9 cellular contexts compared by ENCODE assay signal in genomic region chr10:62779487-62780248, GRCh38. TPM values are rescaled to one million over a fixed set of nuclear protein-coding genes. Genes with fewer than 3 reads are reported as not detected.
A peak's percentile ranks its signal among the peaks of the same experiment; 100 is the strongest.
DNase-seq lines count a peak whose midpoint lies in the region; ATAC-seq, FAIRE-seq and TF ChIP-seq lines count a peak whose summit lies in the region.
"Had no signal": no experiment of that assay in that cellular context is flagged by ENCODE, and none has a peak within 500 bp of the region (broad histone marks: within the 10 kb centered on the region; RNA-seq: fewer than 3 reads in every experiment).

No MANE protein-coding gene starts in this region.

- peaks cover 7% of the 10 kb centered on the region for H3K9me3 Mint-ChIP-seq in T-helper 2 cell treated with Interferon-gamma antibody and Interleukin-4, amounts not matched to agents 5 μg/mL and 100 μg/mL, for 36 hours

- H3K36me3 Mint-ChIP-seq in T-helper 2 cell treated with Interferon-gamma antibody and Interleukin-4, amounts not matched to agents 5 μg/mL and 100 μg/mL, for 36 hours (ENCODE audit: low read depth), result no peaks in the 10 kb centered on the region

- H3K27me3 ChIP-seq in bronchial epithelial cell (ENCODE audit: control insufficient read depth, insufficient read depth, low read length), result no peaks in the 10 kb centered on the region

- no peak for FAIRE-seq in bronchial epithelial cell (lab: Jason Lieb, UNC)

- peaks cover 14% of the 10 kb centered on the region for H3K27me3 Mint-ChIP-seq in T-helper 2 cell treated with Interferon-gamma antibody and Interleukin-4, amounts not matched to agents 5 μg/mL and 100 μg/mL, for 36 hours (ENCODE audit: low read depth)

- no peak overlapping the region for H3K4me3 ChIP-seq in bronchial epithelial cell (ENCODE audit: low read depth, low read length)

- no peak overlapping the region for H3K27ac Mint-ChIP-seq in T-helper 2 cell treated with Interferon-gamma antibody and Interleukin-4, amounts not matched to agents 5 μg/mL and 100 μg/mL, for 36 hours

- H3K36me3 ChIP-seq in bronchial epithelial cell (ENCODE audit: control insufficient read depth, insufficient read depth, low read length), result no peaks in the 10 kb centered on the region
- H3K36me3 ChIP-seq: neutrophil had no signal

- H3K4me1 Mint-ChIP-seq in T-helper 2 cell treated with Interferon-gamma antibody and Interleukin-4, amounts not matched to agents 5 μg/mL and 100 μg/mL, for 36 hours (ENCODE audit: low read depth), result peaks cover 25% of the 10 kb centered on the region

- TF ChIP-seq CTCF in bronchial epithelial cell (IDR thresholded peaks at IDR 0.05; ENCODE audit: insufficient read depth, low read length, severe bottlenecking), result no peak

- H3K4me3 Mint-ChIP-seq in T-helper 2 cell treated with Interferon-gamma antibody and Interleukin-4, amounts not matched to agents 5 μg/mL and 100 μg/mL, for 36 hours, result peak overlapping the region; percentile 33

- ATAC-seq in GM18520 (IDR thresholded peaks at IDR 0.05; ENCODE audit: unreplicated experiment) (peak; percentile 88), HG02970 (IDR thresholded peaks at IDR 0.05; ENCODE audit: low FRiP score, unreplicated experiment) (peak; percentile 90), left lobe of liver (no peak)

- DNase-seq in T-helper 2 cell treated with Interferon-gamma antibody and Interleukin-4, amounts not matched to agents 5 μg/mL and 100 μg/mL, for 36 hours (ENCODE audit: low spot score), result peak; percentile 78
- peak; percentile 66 for DNase-seq in bronchial epithelial cell (ENCODE audit: low read depth)
- DNase-seq in stimulated activated CD8-positive, alpha-beta memory T cell treated with anti-CD3 and anti-CD28 coated beads, Interleukin-2, amount 100 ng/mL, for 1 hour (ENCODE audit: low read depth in 2 of 2), result peak; percentile 58 to 69
- DNase-seq in left lobe of liver (ENCODE audit: low spot score), result no peak
- no peak for DNase-seq in NCI-H526 treated with DMSO at 0.1 percent for 48 hours (lab: John Stamatoyannopoulos, UW)
- DNase-seq in NCI-H2171 treated with DMSO at 0.1 percent for 48 hours (lab: John Stamatoyannopoulos, UW), result no peak

RNA-seq across cellular contexts. Expression of gene ADO, which starts 24.9 kb away (rescaled TPM):
- total RNA-seq in bronchial epithelial cell (12.2 and 16.3 TPM in 2 replicates), left lobe of liver (4.5 TPM)

RNA-seq across cellular contexts. Expression of gene EGR2, which starts 36.5 kb away (rescaled TPM):
- 0.13 and 0.26 TPM in 2 replicates for total RNA-seq in bronchial epithelial cell
- 0.30 TPM for total RNA-seq in left lobe of liver

Comparison
In these comparisons a context has a peak if more than half of its experiments do, and no peak if none do; other contexts are left out.
1. DNase-seq: peak in T-helper 2 cell treated with Interferon-gamma antibody and Interleukin-4, amounts not matched to agents 5 μg/mL and 100 μg/mL, for 36 hours (single experiment), bronchial epithelial cell (single experiment) and stimulated activated CD8-positive, alpha-beta memory T cell treated with anti-CD3 and anti-CD28 coated beads, Interleukin-2, amount 100 ng/mL, for 1 hour (2 of 2); none in left lobe of liver (single experiment), NCI-H526 treated with DMSO at 0.1 percent for 48 hours (single experiment) and NCI-H2171 treated with DMSO at 0.1 percent for 48 hours (single experiment).